4 cellular contexts compared by ENCODE assay signal in the genomic region with DNA sequence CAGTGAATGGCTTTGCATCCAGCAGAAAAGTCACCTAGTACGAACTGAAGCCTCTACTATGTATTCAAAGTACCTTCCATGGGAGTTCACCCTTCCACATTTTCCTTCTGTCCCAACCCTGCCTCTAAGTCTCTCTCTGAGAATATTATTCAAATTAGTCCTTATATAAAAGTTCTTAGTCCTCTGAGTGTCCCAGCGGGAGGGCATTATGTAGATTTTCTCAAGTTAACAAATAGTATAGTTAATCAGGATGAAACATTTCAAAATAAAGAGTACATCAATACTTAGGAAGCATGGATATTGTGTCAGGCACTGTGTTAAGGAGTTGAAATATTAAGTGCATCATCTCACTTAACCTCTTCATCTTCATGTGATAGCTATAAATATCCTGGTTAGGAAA.
"Had no signal": no experiment of that assay in that cellular context is flagged by ENCODE, and none has a peak within 500 bp of the region (broad histone marks: within the 10 kb centered on the region; RNA-seq: fewer than 3 reads in every experiment).

No MANE protein-coding gene starts in this region.

- H3K4me3 ChIP-seq: GM23338 had no signal

- H3K4me3 Mint-ChIP-seq: GM23338, H9 had no signal

- DNase-seq: H9, HCEC 1CT, IMR-90 had no signal

- H3K27ac Mint-ChIP-seq: GM23338 had no signal

- H3K9me3 Mint-ChIP-seq: GM23338, H9 had no signal
